In the genomic region with DNA sequence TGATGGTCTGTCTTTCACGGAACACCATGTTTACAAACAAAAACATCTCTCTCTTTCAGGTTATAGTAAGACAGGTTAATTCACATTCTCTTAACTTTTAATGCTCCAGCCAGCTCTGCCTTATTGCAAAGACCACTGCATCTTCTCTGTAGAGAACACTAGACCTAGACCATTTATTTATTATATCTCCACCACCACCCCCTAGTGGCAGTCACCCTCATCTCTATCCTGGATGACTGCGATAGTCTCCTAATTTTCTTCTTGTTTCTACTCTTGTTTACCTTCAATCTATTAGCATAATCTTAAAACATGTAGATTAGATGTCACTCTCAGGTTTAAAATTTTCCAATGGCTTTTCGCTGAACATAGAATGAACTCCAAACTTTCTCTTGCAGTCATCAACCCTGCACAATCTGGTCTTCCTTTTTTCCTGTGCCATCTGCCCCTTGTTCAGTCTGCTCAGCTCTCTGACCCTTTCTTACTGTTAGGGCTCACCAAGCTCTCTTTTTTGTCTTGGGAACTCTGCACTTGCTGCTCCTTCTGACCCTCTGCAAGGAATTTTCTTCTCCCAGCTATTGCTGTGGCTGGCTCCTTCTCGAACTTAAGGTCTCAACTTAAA, we compare ENCODE assay signal across 9 cellular contexts.
DNase-seq lines count a peak whose midpoint lies in the region; ATAC-seq, FAIRE-seq and TF ChIP-seq lines count a peak whose summit lies in the region.
"Had no signal": no experiment of that assay in that cellular context is flagged by ENCODE, and none has a peak within 500 bp of the region (broad histone marks: within the 10 kb centered on the region; RNA-seq: fewer than 3 reads in every experiment).

No MANE protein-coding gene starts in this region.

- peak; percentile 44 for TF ChIP-seq CTCF in MCF 10A (IDR thresholded peaks at IDR 0.05; ENCODE audit: unreplicated experiment)

- intact Hi-C loops in MCF 10A (cut with micrococcal nuclease) = loop anchor here (1.0 kb wide), 1 partner anchor 75 kb away; no protein-coding TSS in a partner anchor

- CTCF ChIA-PET in MCF 10A (lab: Yijun Ruan, JAX) = interaction anchor here (0.6 to 5.8 kb wide), 36 partner anchors 8 to 1889 kb away, joined by 3 to 74 read pairs (median 4); no protein-coding TSS in a partner anchor

- H3K27me3 Mint-ChIP-seq in MCF 10A (ENCODE audit: insufficient read depth, unreplicated experiment) = peaks cover 27% of the 10 kb centered on the region

- FAIRE-seq in H54 (lab: Jason Lieb, UNC) = no peak

- H3K27ac Mint-ChIP-seq in MCF 10A (ENCODE audit: low read depth, unreplicated experiment) = no peak overlapping the region

- no peaks in the 10 kb centered on the region for H3K9me3 Mint-ChIP-seq in MCF 10A (ENCODE audit: unreplicated experiment)

- no peak for ATAC-seq in GM21576 (IDR thresholded peaks at IDR 0.05; ENCODE audit: unreplicated experiment)

- BruUV-seq in MCF 10A (replicated peaks; lab: Mats Ljungman, UMichigan) = no TSS peak

- no peak overlapping the region for H3K27ac ChIP-seq in effector memory CD4-positive, alpha-beta T cell (ENCODE audit: insufficient read depth, low read length, poor library complexity, severe bottlenecking)
- H3K27ac ChIP-seq: SJSA1 had no signal

- no peak for TF ChIP-seq POLR2A in H54 (IDR thresholded peaks at IDR 0.05; ENCODE audit: low read depth, low read length)

- DNase-seq in Daoy (ENCODE audit: low read depth) = peak; percentile 7
- DNase-seq in H54 (ENCODE audit: insufficient read length, low spot score) = peak; percentile 14
- DNase-seq in NCI-H345 treated with DMSO at 0.1 percent for 48 hours (lab: John Stamatoyannopoulos, UW; ENCODE audit: unreplicated experiment) = peak; percentile 15
- DNase-seq in MCF 10A (ENCODE audit: unreplicated experiment) = peak; percentile 40
- peak; percentile 40 for DNase-seq in medulla oblongata (ENCODE audit: extremely low spot score)
- DNase-seq in effector memory CD4-positive, alpha-beta T cell = no peak
- DNase-seq in DMS79 treated with DMSO at 0.1 percent for 48 hours (lab: John Stamatoyannopoulos, UW) = no peak

- no peak overlapping the region for H3K4me3 Mint-ChIP-seq in MCF 10A (ENCODE audit: unreplicated experiment)

- H3K36me3 ChIP-seq in effector memory CD4-positive, alpha-beta T cell (ENCODE audit: control insufficient read depth, insufficient read depth, low read length) = no peaks in the 10 kb centered on the region
- H3K36me3 ChIP-seq: SJSA1 had no signal

- POLR2A ChIA-PET in MCF 10A (lab: Yijun Ruan, JAX) = interaction anchor here (0.6 to 1.5 kb wide), 2 partner anchors 85 to 148 kb away, joined by 4 to 5 read pairs; no protein-coding TSS in a partner anchor

- peaks cover 5% of the 10 kb centered on the region for H3K4me1 Mint-ChIP-seq in MCF 10A (ENCODE audit: insufficient read depth, unreplicated experiment)

- no peak overlapping the region for H3K4me3 ChIP-seq in effector memory CD4-positive, alpha-beta T cell (ENCODE audit: insufficient read depth, low read depth, low read length, poor library complexity, severe bottlenecking)
- H3K4me3 ChIP-seq: SJSA1 had no signal

- no peaks in the 10 kb centered on the region for H3K4me1 ChIP-seq in effector memory CD4-positive, alpha-beta T cell (ENCODE audit: control insufficient read depth, insufficient read depth, low read length, poor library complexity, severe bottlenecking)
- H3K4me1 ChIP-seq: SJSA1 had no signal

- no peaks in the 10 kb centered on the region for H3K9me3 ChIP-seq in effector memory CD4-positive, alpha-beta T cell (ENCODE audit: control insufficient read depth, low read length)
- H3K9me3 ChIP-seq: SJSA1 had no signal

- peaks cover 12% of the 10 kb centered on the region for H3K36me3 Mint-ChIP-seq in MCF 10A (ENCODE audit: insufficient read depth, unreplicated experiment)

- no peaks in the 10 kb centered on the region for H3K27me3 ChIP-seq in effector memory CD4-positive, alpha-beta T cell (replicated peaks; ENCODE audit: control insufficient read depth, insufficient read depth, low read length, poor library complexity, severe bottlenecking)
- H3K27me3 ChIP-seq: SJSA1 had no signal

Comparison
In these comparisons a context has a peak if more than half of its experiments do, and no peak if none do; other contexts are left out.
1. DNase-seq: peak in Daoy (single experiment), H54 (single experiment), NCI-H345 treated with DMSO at 0.1 percent for 48 hours (single experiment), MCF 10A (single experiment) and medulla oblongata (single experiment); none in effector memory CD4-positive, alpha-beta T cell (0 of 3) and DMS79 treated with DMSO at 0.1 percent for 48 hours (single experiment).